In genomic region chr15:54580643-54581042, GRCh38 we compare ENCODE assay signal across 21 cellular contexts.
A peak's percentile ranks its signal among the peaks of the same experiment; 100 is the strongest.
DNase-seq lines count a peak whose midpoint lies in the region; ATAC-seq, FAIRE-seq and TF ChIP-seq lines count a peak whose summit lies in the region.
"Had no signal": no experiment of that assay in that cellular context is flagged by ENCODE, and none has a peak within 500 bp of the region (broad histone marks: within the 10 kb centered on the region; RNA-seq: fewer than 3 reads in every experiment).

No MANE protein-coding gene starts in this region.

- TF ChIP-seq POLR2A in H54 (IDR thresholded peaks at IDR 0.05; ENCODE audit: low read depth, low read length): no peak

- peaks cover 15% of the 10 kb centered on the region for H3K27me3 ChIP-seq in RWPE2 (ENCODE audit: insufficient read depth, poor library complexity, severe bottlenecking)
- no peaks in the 10 kb centered on the region for H3K27me3 ChIP-seq in foreskin keratinocyte
- H3K27me3 ChIP-seq in osteoblast (ENCODE audit: insufficient read depth, low read length): no peaks in the 10 kb centered on the region

- H3K36me3 ChIP-seq in RWPE2 (ENCODE audit: low read depth): no peaks in the 10 kb centered on the region
- H3K36me3 ChIP-seq in osteoblast (ENCODE audit: insufficient read depth, low read length): no peaks in the 10 kb centered on the region
- H3K36me3 ChIP-seq: HAP-1 had no signal

- ATAC-seq in RWPE2 (ENCODE audit: low read depth) (peak; percentile 67; the same call in 2 of the 3 replicates), foreskin keratinocyte (peak; percentile 95), HG03108 (IDR thresholded peaks at IDR 0.05; ENCODE audit: unreplicated experiment) (no peak), HG03354 (IDR thresholded peaks at IDR 0.05; ENCODE audit: poor library complexity, severe bottlenecking, unreplicated experiment) (no peak)
- ATAC-seq: A549, HepG2 had no signal

- DNase-seq in HPDE6-E6E7 (ENCODE audit: extremely low spot score) (peak; percentile 2), RWPE2 (ENCODE audit: low spot score) (no peak), foreskin keratinocyte (peak in 1 of 2 donors; percentile 1), osteoblast (ENCODE audit: insufficient read length, low spot score, missing footprints) (peak; percentile 27), H54 (ENCODE audit: insufficient read length, low spot score) (no peak), iPS-NIHi7 (ENCODE audit: extremely low spot score) (no peak)
- DNase-seq: AML-193; Caco-2; CD4-positive, alpha-beta T cell had no signal

- no peaks in the 10 kb centered on the region for H4K20me1 ChIP-seq in osteoblast (ENCODE audit: insufficient read depth, low read length)

- H3K4me1 ChIP-seq in RWPE2 (ENCODE audit: insufficient read depth, poor library complexity, severe bottlenecking) (no peaks in the 10 kb centered on the region), foreskin keratinocyte (no peaks in the 10 kb centered on the region), osteoblast (ENCODE audit: insufficient read depth, low read length) (no peaks in the 10 kb centered on the region)
- H3K4me1 ChIP-seq: A549, Caco-2 had no signal

- no peak overlapping the region for H3K4me3 ChIP-seq in RWPE2 (ENCODE audit: severe bottlenecking)
- no peak overlapping the region for H3K4me3 ChIP-seq in osteoblast (ENCODE audit: insufficient read depth, low read length)
- H3K4me3 ChIP-seq: A549, HAP-1 had no signal

- H3K79me2 ChIP-seq in osteoblast (ENCODE audit: insufficient read depth, low read length): no peaks in the 10 kb centered on the region

- H2AFZ ChIP-seq in osteoblast (ENCODE audit: low read length): no peak overlapping the region

- no peak overlapping the region for H3K4me2 ChIP-seq in osteoblast (ENCODE audit: insufficient read depth, low read length)
- H3K4me2 ChIP-seq: A549 had no signal

- H3K9me3 ChIP-seq in RWPE2 (ENCODE audit: severe bottlenecking): no peaks in the 10 kb centered on the region
- no peaks in the 10 kb centered on the region for H3K9me3 ChIP-seq in osteoblast (ENCODE audit: low read depth, low read length)
- H3K9me3 ChIP-seq: A549, Caco-2, HAP-1 had no signal

- no peak for FAIRE-seq in H54 (lab: Jason Lieb, UNC)
- FAIRE-seq: A549, D721Med, G401.6, GM12891, GM19239, H1, HepG2 had no signal

- TF ChIP-seq CTCF in RWPE2 (IDR thresholded peaks at IDR 0.05; ENCODE audit: poor library complexity, severe bottlenecking) (no peak), foreskin keratinocyte (conservative IDR thresholded peaks at IDR 0.05) (no peak), osteoblast (IDR thresholded peaks at IDR 0.05; ENCODE audit: extremely low read depth, low read depth, low read length) (no peak)

- H3K27ac ChIP-seq in RWPE2 (ENCODE audit: poor library complexity, severe bottlenecking): no peak overlapping the region
- H3K27ac ChIP-seq in foreskin keratinocyte: no peak overlapping the region
- no peak overlapping the region for H3K27ac ChIP-seq in osteoblast (ENCODE audit: low read depth, low read length)
- H3K27ac ChIP-seq: 22Rv1, A549, C4-2B had no signal

Comparison
In these comparisons a context has a peak if more than half of its experiments do, and no peak if none do; other contexts are left out.
1. DNase-seq: peak in HPDE6-E6E7 (single experiment) and osteoblast (single experiment); none in RWPE2 (single experiment), H54 (single experiment) and iPS-NIHi7 (single experiment).
2. ATAC-seq: peak in RWPE2 (single experiment) and foreskin keratinocyte (single experiment); none in HG03108 (single experiment) and HG03354 (single experiment).